Comparison of ENCODE assay signal across 8 cellular contexts in genomic region chr15:31707944-31708702, GRCh38.
A peak's percentile ranks its signal among the peaks of the same experiment; 100 is the strongest.
DNase-seq lines count a peak whose midpoint lies in the region; ATAC-seq, FAIRE-seq and TF ChIP-seq lines count a peak whose summit lies in the region.
"Not testable (repeated sequence)": the region's sequence is repeated elsewhere in the genome, so short reads cannot be mapped to it uniquely, and the experiment has no call there.

No MANE protein-coding gene starts in this region.

- H2AFZ ChIP-seq in IMR-90 (replicated peaks; ENCODE audit: low read length, poor library complexity): not testable (repeated sequence)

- not testable (repeated sequence) for TF ChIP-seq EP300 in A549 (IDR thresholded peaks at IDR 0.05)

- not testable (repeated sequence) for H2BK15ac ChIP-seq in IMR-90 (ENCODE audit: low read depth, low read length)

- H3K27ac ChIP-seq in A549; IMR-90 (ENCODE audit: insufficient read depth, low read length): not testable (repeated sequence)

- H2AK9ac ChIP-seq in IMR-90 (replicated peaks; ENCODE audit: low read depth, low read length, poor library complexity): not testable (repeated sequence)

- not testable (repeated sequence) for H3K4me3 Mint-ChIP-seq in activated naive CD8-positive, alpha-beta T cell treated with anti-CD3 and anti-CD28 coated beads, Interleukin-2, amount 50 U/mL, for 24 hours

- H2BK5ac ChIP-seq in IMR-90 (ENCODE audit: low read depth, low read length, poor library complexity, severe bottlenecking): not testable (repeated sequence)

- H3K36me3 ChIP-seq in IMR-90 (ENCODE audit: control insufficient read depth, insufficient read depth, low read length): not testable (repeated sequence)

- BruUV-seq in IMR-90 (replicated peaks; lab: Mats Ljungman, UMichigan): not testable (repeated sequence)

- FAIRE-seq in A549 (lab: Jason Lieb, UNC): peak; percentile 83

- H2AK5ac ChIP-seq in IMR-90 (ENCODE audit: low read depth, low read length): not testable (repeated sequence)

- not testable (repeated sequence) for H3K79me1 ChIP-seq in IMR-90 (ENCODE audit: low read depth in 1 of 2, low read length in 2 of 2)

- not testable (repeated sequence) for H2BK20ac ChIP-seq in IMR-90 (ENCODE audit: low read depth, low read length)

- TF ChIP-seq RAD21 in A549 (conservative IDR thresholded peaks at IDR 0.05 in 1 of 2, IDR thresholded peaks at IDR 0.05 in 1 of 2); IMR-90 (IDR thresholded peaks at IDR 0.05; ENCODE audit: low read length): not testable (repeated sequence)

- not testable (repeated sequence) for DNase-seq in A549 (ENCODE audit: low read depth in 1 of 2, low spot score in 1 of 2); IMR-90; activated naive CD8-positive, alpha-beta T cell treated with anti-CD3 and anti-CD28 coated beads, Interleukin-2, amount 50 U/mL, for 24 hours

- H3K4me3 ChIP-seq in A549; IMR-90 (ENCODE audit: insufficient read depth, low read depth, low read length): not testable (repeated sequence)

- WGBS in A549 (ENCODE audit: missing lambda C conversion rate): 69% methylated on average over 2 of the region's 8 CpGs
- WGBS in IMR-90 (ENCODE audit: extremely low coverage in 2 of 2, insufficient read length in 1 of 2), 2 experiments: no CpG with 5 or more reads among the region's 8 CpGs

- not testable (repeated sequence) for H4K5ac ChIP-seq in IMR-90 (ENCODE audit: low read depth, low read length)

- not testable (repeated sequence) for H3K4ac ChIP-seq in IMR-90 (ENCODE audit: low read depth, low read length)

- H3K56ac ChIP-seq in IMR-90 (ENCODE audit: extremely low read depth, insufficient read depth, low read length): not testable (repeated sequence)

- dilution Hi-C loops in IMR-90 (cut with HindIII; ENCODE audit: low sequenced_read_pairs, unreplicated experiment): not testable (repeated sequence)

- not testable (repeated sequence) for H3K18ac ChIP-seq in IMR-90 (ENCODE audit: low read depth, low read length)

- in situ Hi-C loops in IMR-90 (cut with MboI; ENCODE audit: low sequenced_read_pairs): not testable (repeated sequence)

- POLR2A ChIA-PET in A549 (lab: Yijun Ruan, JAX); IMR-90 (lab: Charles Lee; ENCODE audit: unreplicated experiment): not testable (repeated sequence)

- CTCF ChIA-PET in A549 (lab: Yijun Ruan, JAX); IMR-90 (lab: Yijun Ruan, JAX): not testable (repeated sequence)

- not testable (repeated sequence) for ATAC-seq in A549; IMR-90 (ENCODE audit: low read depth)
- peak; percentile 47 for ATAC-seq in GM18861 (IDR thresholded peaks at IDR 0.05; ENCODE audit: unreplicated experiment)
- ATAC-seq in GM19438 (IDR thresholded peaks at IDR 0.05; ENCODE audit: low read depth, unreplicated experiment): peak; percentile 51
- ATAC-seq in GM21717 (IDR thresholded peaks at IDR 0.05; ENCODE audit: unreplicated experiment): peak; percentile 50
- ATAC-seq in HG02885 (IDR thresholded peaks at IDR 0.05; ENCODE audit: poor library complexity, unreplicated experiment): peak; percentile 71
- peak; percentile 66 for ATAC-seq in HG03159 (IDR thresholded peaks at IDR 0.05; ENCODE audit: unreplicated experiment)
- peak; percentile 43 for ATAC-seq in activated naive CD8-positive, alpha-beta T cell treated with anti-CD3 and anti-CD28 coated beads, Interleukin-2, amount 50 U/mL, for 24 hours

- not testable (repeated sequence) for H3K23ac ChIP-seq in IMR-90 (ENCODE audit: low read depth, low read length)

- not testable (repeated sequence) for H3K36me3 Mint-ChIP-seq in activated naive CD8-positive, alpha-beta T cell treated with anti-CD3 and anti-CD28 coated beads, Interleukin-2, amount 50 U/mL, for 24 hours (ENCODE audit: low read depth)

- not testable (repeated sequence) for H4K20me1 ChIP-seq in IMR-90 (ENCODE audit: insufficient read depth, low read length)

- TF ChIP-seq POLR2A in A549 (IDR thresholded peaks at IDR 0.05; ENCODE audit: low read length); IMR-90 (IDR thresholded peaks at IDR 0.05; ENCODE audit: low read depth, low read length): not testable (repeated sequence)

- H3K4me2 ChIP-seq in A549; IMR-90 (ENCODE audit: low read depth, low read length): not testable (repeated sequence)

- H3K4me1 ChIP-seq in A549; IMR-90 (ENCODE audit: control insufficient read depth, insufficient read depth, low read length): not testable (repeated sequence)

- H3K27ac Mint-ChIP-seq in activated naive CD8-positive, alpha-beta T cell treated with anti-CD3 and anti-CD28 coated beads, Interleukin-2, amount 50 U/mL, for 24 hours: not testable (repeated sequence)

- H3K27me3 Mint-ChIP-seq in activated naive CD8-positive, alpha-beta T cell treated with anti-CD3 and anti-CD28 coated beads, Interleukin-2, amount 50 U/mL, for 24 hours: not testable (repeated sequence)

- not testable (repeated sequence) for H3K9me1 ChIP-seq in IMR-90 (ENCODE audit: insufficient read depth, low read length)

- not testable (repeated sequence) for H3K9ac ChIP-seq in IMR-90 (ENCODE audit: low read depth, low read length)

- not testable (repeated sequence) for H3K27me3 ChIP-seq in IMR-90 (ENCODE audit: control insufficient read depth, insufficient read depth, low read length)

- intact Hi-C loops in IMR-90 (cut with micrococcal nuclease): not testable (repeated sequence)

- not testable (repeated sequence) for H3K9me3 ChIP-seq in A549; IMR-90 (ENCODE audit: control insufficient read depth, insufficient read depth, low read length)

- not testable (repeated sequence) for H3K9me3 Mint-ChIP-seq in activated naive CD8-positive, alpha-beta T cell treated with anti-CD3 and anti-CD28 coated beads, Interleukin-2, amount 50 U/mL, for 24 hours

- TF ChIP-seq CTCF in A549 (IDR thresholded peaks at IDR 0.05); IMR-90 (conservative IDR thresholded peaks at IDR 0.05; ENCODE audit: low read depth, low read length): not testable (repeated sequence)

- H4K91ac ChIP-seq in IMR-90 (ENCODE audit: insufficient read depth, low read depth, low read length): not testable (repeated sequence)

- not testable (repeated sequence) for H3K14ac ChIP-seq in IMR-90 (replicated peaks; ENCODE audit: low read depth, low read length)

- not testable (repeated sequence) for H2BK120ac ChIP-seq in IMR-90 (ENCODE audit: low read depth, low read length)

- not testable (repeated sequence) for H4K8ac ChIP-seq in IMR-90 (ENCODE audit: low read depth in 2 of 2, low read length in 2 of 2)

- H3K4me1 Mint-ChIP-seq in activated naive CD8-positive, alpha-beta T cell treated with anti-CD3 and anti-CD28 coated beads, Interleukin-2, amount 50 U/mL, for 24 hours: not testable (repeated sequence)

TF ChIP-seq in IMR-90, 13 proteins besides CTCF, POLR2A, EP300 and RAD21:
- peak; percentile 46 for TF ChIP-seq MAFK (IDR thresholded peaks at IDR 0.05; ENCODE audit: low read depth, low read length)
